In the genomic region with DNA sequence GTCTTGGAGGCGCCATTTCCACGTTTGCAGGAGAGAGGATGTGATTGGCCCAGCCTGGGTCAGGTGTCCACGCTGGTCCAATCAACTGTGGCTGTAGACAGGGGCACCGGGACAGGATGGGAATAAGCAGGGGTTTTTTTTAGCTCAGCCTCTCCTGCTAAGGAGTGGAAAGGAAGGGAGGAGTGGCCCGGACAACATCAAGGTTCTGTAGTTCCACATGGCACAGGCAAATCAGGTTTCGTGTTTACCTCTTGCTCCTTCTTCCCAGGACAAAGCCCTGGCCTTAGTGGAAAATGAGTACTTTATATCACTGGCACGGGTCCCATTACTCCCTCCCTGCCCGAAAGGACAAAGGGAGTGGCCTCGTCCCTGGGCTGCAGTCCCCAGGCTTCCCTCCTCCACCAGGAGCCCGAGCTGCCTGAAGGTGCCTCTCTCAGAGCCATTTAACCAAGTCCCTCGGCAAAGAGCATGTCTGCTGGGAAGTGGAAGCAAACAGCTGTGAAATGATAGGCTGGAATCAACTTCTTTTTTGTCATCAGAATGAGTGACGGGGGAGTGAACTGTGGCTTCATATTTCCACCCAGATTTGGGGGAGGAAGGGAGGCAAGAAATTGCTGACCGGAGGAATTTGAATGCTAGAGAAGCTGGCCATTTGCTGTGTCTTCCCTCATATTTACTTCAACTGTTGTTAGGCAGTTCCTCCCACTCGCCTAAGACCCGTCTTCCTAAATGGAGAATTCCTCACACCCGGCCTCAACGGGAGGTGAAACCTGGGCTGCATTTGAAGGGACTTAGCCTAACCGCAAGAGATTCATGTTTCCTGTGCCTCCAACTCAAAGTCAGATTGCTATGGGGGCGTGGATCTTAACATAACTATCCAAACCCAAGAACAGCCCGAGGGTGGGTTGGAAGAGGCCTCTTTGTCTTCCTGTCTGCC, we compare ENCODE assay signal across 10 cellular contexts.
DNase-seq lines count a peak whose midpoint lies in the region; ATAC-seq and TF ChIP-seq lines count a peak whose summit lies in the region.
"Had no signal": no experiment of that assay in that cellular context is flagged by ENCODE, and none has a peak within 500 bp of the region (broad histone marks: within the 10 kb centered on the region; RNA-seq: fewer than 3 reads in every experiment).

No MANE protein-coding gene starts in this region.

- intact Hi-C loops in CD8-positive, alpha-beta T cell (cut with DNase I, micrococcal nuclease): no loop called here

- no peak for TF ChIP-seq POLR2A in Peyer's patch (IDR thresholded peaks at IDR 0.05)

- peak overlapping the region in 3 of 4 donors; percentile 16 to 67 (median 30) for H3K27ac ChIP-seq in Peyer's patch
- H3K27ac ChIP-seq in CD8-positive, alpha-beta T cell (ENCODE audit: low read depth, low read length): no peak overlapping the region

- CTCF ChIA-PET in CD8-positive, alpha-beta T cell (lab: Charles Lee): no interaction called here

- no peak for ATAC-seq in CD8-positive, alpha-beta T cell
- ATAC-seq in GM21786 (IDR thresholded peaks at IDR 0.05; ENCODE audit: unreplicated experiment): no peak

- peaks cover 2% of the 10 kb centered on the region for H3K9me3 Mint-ChIP-seq in progenitor cell of endocrine pancreas (ENCODE audit: low read depth)
- H3K9me3 Mint-ChIP-seq in CD8-positive, alpha-beta T cell: no peaks in the 10 kb centered on the region

- peaks cover 7% of the 10 kb centered on the region for H3K4me1 Mint-ChIP-seq in progenitor cell of endocrine pancreas (ENCODE audit: low read depth)
- H3K4me1 Mint-ChIP-seq in CD8-positive, alpha-beta T cell (ENCODE audit: low read depth): peaks cover 5% of the 10 kb centered on the region

- no peaks in the 10 kb centered on the region for H3K36me3 ChIP-seq in ES-I3 (ENCODE audit: insufficient read depth, low read length)
- no peaks in the 10 kb centered on the region for H3K36me3 ChIP-seq in Peyer's patch
- no peaks in the 10 kb centered on the region for H3K36me3 ChIP-seq in CD8-positive, alpha-beta T cell (ENCODE audit: insufficient read depth, low read length)
- no peaks in the 10 kb centered on the region for H3K36me3 ChIP-seq in BE2C

- H3K9ac ChIP-seq in ES-I3 (ENCODE audit: low read depth, low read length): peak overlapping the region; percentile 39; the same call in 1 of the 2 replicates

- H3K9me3 ChIP-seq in ES-I3 (ENCODE audit: control insufficient read depth, insufficient read depth, low read length): no peaks in the 10 kb centered on the region
- no peaks in the 10 kb centered on the region for H3K9me3 ChIP-seq in Peyer's patch
- H3K9me3 ChIP-seq in CD8-positive, alpha-beta T cell (ENCODE audit: low read length): no peaks in the 10 kb centered on the region
- no peaks in the 10 kb centered on the region for H3K9me3 ChIP-seq in BE2C

- H3K4me3 ChIP-seq in Peyer's patch (no peak overlapping the region), BE2C (ENCODE audit: low read depth, low read length) (no peak overlapping the region)
- no peak overlapping the region for H3K4me3 ChIP-seq in CD8-positive, alpha-beta T cell (ENCODE audit: low read depth, low read length)

- H3K36me3 Mint-ChIP-seq in progenitor cell of endocrine pancreas (ENCODE audit: insufficient read depth): peaks cover 26% of the 10 kb centered on the region
- no peaks in the 10 kb centered on the region for H3K36me3 Mint-ChIP-seq in CD8-positive, alpha-beta T cell

- TF ChIP-seq CTCF in Peyer's patch (IDR thresholded peaks at IDR 0.05): no peak
- no peak for TF ChIP-seq CTCF in progenitor cell of endocrine pancreas (IDR thresholded peaks at IDR 0.05; ENCODE audit: unreplicated experiment)
- no peak for TF ChIP-seq CTCF in CD8-positive, alpha-beta T cell (IDR thresholded peaks at IDR 0.05)
- no peak for TF ChIP-seq CTCF in BE2C (IDR thresholded peaks at IDR 0.05; ENCODE audit: low read depth, low read length)

- no peak overlapping the region for H3K4me3 Mint-ChIP-seq in progenitor cell of endocrine pancreas (ENCODE audit: low read depth)
- no peak overlapping the region for H3K4me3 Mint-ChIP-seq in CD8-positive, alpha-beta T cell

- H3K4me1 ChIP-seq in ES-I3 (ENCODE audit: insufficient read depth, low read length): peaks cover 37% of the 10 kb centered on the region
- H3K4me1 ChIP-seq in Peyer's patch: peaks cover 0 to 3% (median 0%) of the 10 kb centered on the region in 4 donors
- H3K4me1 ChIP-seq in CD8-positive, alpha-beta T cell (ENCODE audit: insufficient read depth, low read length): no peaks in the 10 kb centered on the region
- no peaks in the 10 kb centered on the region for H3K4me1 ChIP-seq in BE2C

- H3K27me3 ChIP-seq in Peyer's patch: no peaks in the 10 kb centered on the region
- H3K27me3 ChIP-seq in CD8-positive, alpha-beta T cell (ENCODE audit: insufficient read depth, low read length): no peaks in the 10 kb centered on the region
- no peaks in the 10 kb centered on the region for H3K27me3 ChIP-seq in BE2C

- POLR2A ChIA-PET in CD8-positive, alpha-beta T cell (lab: Charles Lee): no interaction called here

- H3K27ac Mint-ChIP-seq in progenitor cell of endocrine pancreas: peak overlapping the region; percentile 80
- no peak overlapping the region for H3K27ac Mint-ChIP-seq in CD8-positive, alpha-beta T cell

- DNase-seq in Peyer's patch (peak in 2 of 3 donors; percentile 60 to 64), fibroblast of the conjunctiva (ENCODE audit: low read depth) (peak; percentile 37), progenitor cell of endocrine pancreas (ENCODE audit: low spot score, unreplicated experiment) (no peak), BE2C (no peak)
- no peak for DNase-seq in CD8-positive, alpha-beta T cell
- DNase-seq in stimulated activated CD4-positive, alpha-beta T cell treated with anti-CD3 and anti-CD28 coated beads, Interleukin-1b, Interleukin-23, amount 100 ng/mL, for 48 hours: no peak
- DNase-seq: activated naive CD4-positive, alpha-beta T cell treated with Interleukin-2 at 50 U/mL for 16 hours; NCI-H345 had no signal

- H3K27me3 Mint-ChIP-seq in progenitor cell of endocrine pancreas: no peaks in the 10 kb centered on the region
- H3K27me3 Mint-ChIP-seq in CD8-positive, alpha-beta T cell (ENCODE audit: low read depth): peaks cover 14% of the 10 kb centered on the region

Comparison
In these comparisons a context has a peak if more than half of its experiments do, and no peak if none do; other contexts are left out.
1. DNase-seq: peak in Peyer's patch (2 of 3) and fibroblast of the conjunctiva (single experiment); none in progenitor cell of endocrine pancreas (single experiment), CD8-positive, alpha-beta T cell (0 of 7), stimulated activated CD4-positive, alpha-beta T cell treated with anti-CD3 and anti-CD28 coated beads, Interleukin-1b, Interleukin-23, amount 100 ng/mL, for 48 hours (single experiment) and BE2C (single experiment).